7 cellular contexts compared by ENCODE assay signal in genomic region chr15:43776718-43777292, GRCh38. TPM values are rescaled to one million over a fixed set of nuclear protein-coding genes. Genes with fewer than 3 reads are reported as not detected.
DNase-seq lines count a peak whose midpoint lies in the region; ATAC-seq and TF ChIP-seq lines count a peak whose summit lies in the region.

Gene ELL3, minus strand, starts transcription at chr15:43776966. Its CDS starts 65 bp downstream, at chr15:43776901.

- peaks cover 7% of the 10 kb centered on the region for H3K36me3 Mint-ChIP-seq in chondrocyte (ENCODE audit: low read depth)

- H3K36me3 ChIP-seq in left lung = peaks cover 0 to 27% of the 10 kb centered on the region in 2 donors

- H3K9me3 ChIP-seq in left lung = no peaks in the 10 kb centered on the region

- peak within 1 kb of the TSS; percentile 90 to 92 for H3K27ac ChIP-seq in left lung

- H3K4me3 Mint-ChIP-seq in chondrocyte (ENCODE audit: unreplicated experiment) = peak within 1 kb of the TSS; percentile 84

- peak within 1 kb of the TSS; percentile 52 to 71 for H3K4me3 ChIP-seq in left lung

- DNase-seq in NCI-H2171 treated with DMSO at 0.1 percent for 48 hours (lab: John Stamatoyannopoulos, UW) (peak; percentile 89), chondrocyte (ENCODE audit: low spot score) (no peak), left lung (peak; percentile 86 to 96)
- DNase-seq in activated CD4-positive, CD25-positive, alpha-beta regulatory T cell treated with anti-CD3 and anti-CD28 coated beads, Interleukin-2, amount 50 U/mL, for 72 hours = peak; percentile 66
- DNase-seq in stimulated activated CD4-positive, alpha-beta T cell treated with anti-CD3 and anti-CD28 coated beads, Interleukin-4, amount 100 ng/mL, for 48 hours (ENCODE audit: low read depth in 2 of 2) = peak; percentile 71 to 76

- H3K27ac Mint-ChIP-seq in chondrocyte (ENCODE audit: unreplicated experiment) = peak within 1 kb of the TSS; percentile 94

- TF ChIP-seq POLR2A in GM18526 (IDR thresholded peaks at IDR 0.05; ENCODE audit: extremely low read depth, insufficient read length) = peak; percentile 57

- no peaks in the 10 kb centered on the region for H3K27me3 ChIP-seq in left lung

- ATAC-seq in HG03025 (IDR thresholded peaks at IDR 0.05; ENCODE audit: low FRiP score, unreplicated experiment) (peak; percentile 36), left lung (peak; percentile 92)

- TF ChIP-seq CTCF in chondrocyte (IDR thresholded peaks at IDR 0.05) = no peak
- TF ChIP-seq CTCF in left lung (IDR thresholded peaks at IDR 0.05) = no peak

- no peaks in the 10 kb centered on the region for H3K9me3 Mint-ChIP-seq in chondrocyte (ENCODE audit: low read depth)

- intact Hi-C loops in left lung (cut with DNase I) = no loop called here

- H3K4me1 ChIP-seq in left lung = peaks cover 0 to 26% of the 10 kb centered on the region in 2 donors

- H3K27me3 Mint-ChIP-seq in chondrocyte (ENCODE audit: low read depth) = no peaks in the 10 kb centered on the region

- peaks cover 21% of the 10 kb centered on the region for H3K4me1 Mint-ChIP-seq in chondrocyte (ENCODE audit: low read depth)

RNA-seq across cellular contexts. Expression of gene ELL3, which starts in this region (rescaled TPM):
- total RNA-seq in chondrocyte (3.3 to 8.6 TPM (median 3.6 TPM) in 3 replicates), left lung (10 to 100 TPM in 1 of 2 donors, 1 to 10 TPM in 1; 4.4 to 14.5 TPM)
